In genomic region chr4:15002659-15003440, GRCh38 we compare ENCODE assay signal across 1 cellular context.
TF ChIP-seq lines count a peak whose summit lies in the region.

No MANE protein-coding gene starts in this region.

TF ChIP-seq in A549, 52 proteins besides CTCF, POLR2A, EP300 and RAD21 (continued from another document):
- TF ChIP-seq ATOH8 (CRISPR knock-in tag; IDR thresholded peaks at IDR 0.05; ENCODE audit: low read depth) (no peak), USF2 (IDR thresholded peaks at IDR 0.05) (no peak), SMC3 (IDR thresholded peaks at IDR 0.05) (no peak), BHLHE40 (IDR thresholded peaks at IDR 0.05; ENCODE audit: low read depth, low read length) (no peak), RARB (CRISPR knock-in tag; IDR thresholded peaks at IDR 0.05) (0 out of 2 replicates have a peak, but pooled peaks have one; percentile 5), ZNF302 (CRISPR knock-in tag; IDR thresholded peaks at IDR 0.05) (no peak), FOXS1 (CRISPR knock-in tag; IDR thresholded peaks at IDR 0.05) (no peak), TFCP2L1 (CRISPR knock-in tag; IDR thresholded peaks at IDR 0.05) (0 out of 2 replicates have a peak, but pooled peaks have one; percentile 56), CBX8 (IDR thresholded peaks at IDR 0.05) (no peak), EHF (CRISPR knock-in tag; IDR thresholded peaks at IDR 0.05) (no peak), POLR2AphosphoS2 (conservative IDR thresholded peaks at IDR 0.05; ENCODE audit: low read length) (no peak), GATA3 (IDR thresholded peaks at IDR 0.05; ENCODE audit: borderline replicate concordance) (peak; percentile 46; the same call in 1 of the 2 replicates), PHF8 (IDR thresholded peaks at IDR 0.05; ENCODE audit: borderline replicate concordance, low read depth) (peak; percentile 54; the same call in 1 of the 2 replicates), HOXA7 (CRISPR knock-in tag; IDR thresholded peaks at IDR 0.05) (no peak), MAZ (IDR thresholded peaks at IDR 0.05; ENCODE audit: borderline replicate concordance, low read depth, low read length) (no peak), NR3C1 (IDR thresholded peaks at IDR 0.05) (no peak), FOSB (CRISPR knock-in tag; IDR thresholded peaks at IDR 0.05) (0 out of 2 replicates have a peak, but pooled peaks have one; percentile 15), REST (IDR thresholded peaks at IDR 0.05) (no peak)
- TF ChIP-seq, protein P1, sequence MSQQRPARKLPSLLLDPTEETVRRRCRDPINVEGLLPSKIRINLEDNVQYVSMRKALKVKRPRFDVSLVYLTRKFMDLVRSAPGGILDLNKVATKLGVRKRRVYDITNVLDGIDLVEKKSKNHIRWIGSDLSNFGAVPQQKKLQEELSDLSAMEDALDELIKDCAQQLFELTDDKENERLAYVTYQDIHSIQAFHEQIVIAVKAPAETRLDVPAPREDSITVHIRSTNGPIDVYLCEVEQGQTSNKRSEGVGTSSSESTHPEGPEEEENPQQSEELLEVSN (IDR thresholded peaks at IDR 0.05; ENCODE audit: borderline replicate concordance, low read depth) = no peak
- TF ChIP-seq, protein P2, sequence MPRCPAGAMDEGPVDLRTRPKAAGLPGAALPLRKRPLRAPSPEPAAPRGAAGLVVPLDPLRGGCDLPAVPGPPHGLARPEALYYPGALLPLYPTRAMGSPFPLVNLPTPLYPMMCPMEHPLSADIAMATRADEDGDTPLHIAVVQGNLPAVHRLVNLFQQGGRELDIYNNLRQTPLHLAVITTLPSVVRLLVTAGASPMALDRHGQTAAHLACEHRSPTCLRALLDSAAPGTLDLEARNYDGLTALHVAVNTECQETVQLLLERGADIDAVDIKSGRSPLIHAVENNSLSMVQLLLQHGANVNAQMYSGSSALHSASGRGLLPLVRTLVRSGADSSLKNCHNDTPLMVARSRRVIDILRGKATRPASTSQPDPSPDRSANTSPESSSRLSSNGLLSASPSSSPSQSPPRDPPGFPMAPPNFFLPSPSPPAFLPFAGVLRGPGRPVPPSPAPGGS (IDR thresholded peaks at IDR 0.05) = peak; percentile 19; the same call in 1 of the 3 replicates
- TF ChIP-seq, protein P3, sequence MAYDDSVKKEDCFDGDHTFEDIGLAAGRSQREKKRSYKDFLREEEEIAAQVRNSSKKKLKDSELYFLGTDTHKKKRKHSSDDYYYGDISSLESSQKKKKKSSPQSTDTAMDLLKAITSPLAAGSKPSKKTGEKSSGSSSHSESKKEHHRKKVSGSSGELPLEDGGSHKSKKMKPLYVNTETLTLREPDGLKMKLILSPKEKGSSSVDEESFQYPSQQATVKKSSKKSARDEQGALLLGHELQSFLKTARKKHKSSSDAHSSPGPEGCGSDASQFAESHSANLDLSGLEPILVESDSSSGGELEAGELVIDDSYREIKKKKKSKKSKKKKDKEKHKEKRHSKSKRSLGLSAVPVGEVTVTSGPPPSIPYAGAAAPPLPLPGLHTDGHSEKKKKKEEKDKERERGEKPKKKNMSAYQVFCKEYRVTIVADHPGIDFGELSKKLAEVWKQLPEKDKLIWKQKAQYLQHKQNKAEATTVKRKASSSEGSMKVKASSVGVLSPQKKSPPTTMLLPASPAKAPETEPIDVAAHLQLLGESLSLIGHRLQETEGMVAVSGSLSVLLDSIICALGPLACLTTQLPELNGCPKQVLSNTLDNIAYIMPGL (CRISPR knock-in tag; IDR thresholded peaks at IDR 0.05; ENCODE audit: borderline replicate concordance) = no peak
